In genomic region chr3:58116985-58117384, GRCh38 we compare ENCODE assay signal across 8 cellular contexts.
DNase-seq lines count a peak whose midpoint lies in the region; ATAC-seq and TF ChIP-seq lines count a peak whose summit lies in the region.

No MANE protein-coding gene starts in this region.

- H3K27ac ChIP-seq in KMS-11 (no peak overlapping the region), skin epidermis (peak overlapping the region in 14 of 21 experiments; percentile 8 to 74 (median 50))
- no peak overlapping the region for H3K27ac ChIP-seq in effector memory CD4-positive, alpha-beta T cell (ENCODE audit: insufficient read depth, low read length, poor library complexity, severe bottlenecking)

- intact Hi-C loops in Right ventricle myocardium superior (cut with DNase I), result loop anchor here (10.0 kb wide), 1 partner anchor 102 kb away; no protein-coding TSS in a partner anchor

- H3K9me3 ChIP-seq in effector memory CD4-positive, alpha-beta T cell (ENCODE audit: control insufficient read depth, low read length), result no peaks in the 10 kb centered on the region

- H3K36me3 ChIP-seq in KMS-11 (ENCODE audit: insufficient read depth), result no peaks in the 10 kb centered on the region
- H3K36me3 ChIP-seq in effector memory CD4-positive, alpha-beta T cell (ENCODE audit: control insufficient read depth, insufficient read depth, low read length), result peaks cover 20% of the 10 kb centered on the region

- TF ChIP-seq CTCF in GM12865 (IDR thresholded peaks at IDR 0.05; ENCODE audit: insufficient read depth, low read depth, low read length, missing control alignments) (no peak), KMS-11 (conservative IDR thresholded peaks at IDR 0.05; ENCODE audit: low read depth, low read length) (no peak), fibroblast of pulmonary artery (IDR thresholded peaks at IDR 0.05; ENCODE audit: low read length, missing control alignments) (no peak)

- H3K4me2 ChIP-seq in KMS-11, result peak overlapping the region; percentile 35; the same call in 1 of the 2 replicates

- H3K4me1 ChIP-seq in KMS-11 (ENCODE audit: low read depth, poor library complexity, severe bottlenecking), result peaks cover 26% of the 10 kb centered on the region
- peaks cover 17% of the 10 kb centered on the region for H3K4me1 ChIP-seq in effector memory CD4-positive, alpha-beta T cell (ENCODE audit: control insufficient read depth, insufficient read depth, low read length, poor library complexity, severe bottlenecking)

- H2AFZ ChIP-seq in KMS-11 (ENCODE audit: low read depth), result 0 out of 2 replicates have a peak overlapping the region, but pooled peaks have one; percentile 5

- ATAC-seq in HG03280 (IDR thresholded peaks at IDR 0.05; ENCODE audit: unreplicated experiment), result no peak
- no peak for ATAC-seq in Right ventricle myocardium superior (ENCODE audit: poor library complexity)

- no peaks in the 10 kb centered on the region for H3K27me3 ChIP-seq in KMS-11 (ENCODE audit: insufficient read depth, low read depth)
- H3K27me3 ChIP-seq in effector memory CD4-positive, alpha-beta T cell (replicated peaks; ENCODE audit: control insufficient read depth, insufficient read depth, low read length, poor library complexity, severe bottlenecking), result no peaks in the 10 kb centered on the region

- DNase-seq in GM12865 (ENCODE audit: low read depth), result peak; percentile 6
- peak; percentile 14 for DNase-seq in fibroblast of pulmonary artery (ENCODE audit: low read depth)
- DNase-seq in effector memory CD4-positive, alpha-beta T cell, result no peak
- DNase-seq in Right ventricle myocardium superior, result no peak
- no peak for DNase-seq in A172 (ENCODE audit: low spot score)

- no peaks in the 10 kb centered on the region for H4K20me1 ChIP-seq in KMS-11 (ENCODE audit: insufficient read depth)

- H3K4me3 ChIP-seq in GM12865 (ENCODE audit: low read depth, low read length) (no peak overlapping the region), KMS-11 (IDR thresholded peaks at IDR 0.05; ENCODE audit: insufficient read depth, low read depth, low read length) (no peak overlapping the region), fibroblast of pulmonary artery (replicated peaks; ENCODE audit: low read depth, low read length) (no peak overlapping the region), skin epidermis (no peak overlapping the region)
- H3K4me3 ChIP-seq in effector memory CD4-positive, alpha-beta T cell (ENCODE audit: insufficient read depth, low read depth, low read length, poor library complexity, severe bottlenecking), result no peak overlapping the region

- no peak overlapping the region for H3K9ac ChIP-seq in KMS-11

- H3K79me2 ChIP-seq in KMS-11 (ENCODE audit: insufficient read depth, low read depth), result no peaks in the 10 kb centered on the region

Comparison
In these comparisons a context has a peak if more than half of its experiments do, and no peak if none do; other contexts are left out.
1. DNase-seq: peak in GM12865 (single experiment) and fibroblast of pulmonary artery (single experiment); none in effector memory CD4-positive, alpha-beta T cell (0 of 3), Right ventricle myocardium superior (single experiment) and A172 (single experiment).
2. H3K27ac ChIP-seq: peak in skin epidermis (14 of 21); none in KMS-11 (single experiment) and effector memory CD4-positive, alpha-beta T cell (single experiment).